In genomic region chr9:36144322-36145206, GRCh38 we compare ENCODE assay signal across 10 cellular contexts. TPM values are rescaled to one million over a fixed set of nuclear protein-coding genes. Genes with fewer than 3 reads are reported as not detected.
DNase-seq lines count a peak whose midpoint lies in the region; ATAC-seq and TF ChIP-seq lines count a peak whose summit lies in the region.
"Had no signal": no experiment of that assay in that cellular context is flagged by ENCODE, and none has a peak within 500 bp of the region (broad histone marks: within the 10 kb centered on the region; RNA-seq: fewer than 3 reads in every experiment).

No MANE protein-coding gene starts in this region.

- H3K4me3 Mint-ChIP-seq in activated naive CD4-positive, alpha-beta T cell treated with anti-CD3 and anti-CD28 coated beads for 36 hours: peak overlapping the region; percentile 79
- H3K4me3 Mint-ChIP-seq in activated CD4-positive, alpha-beta memory T cell treated with anti-CD3 and anti-CD28 coated beads, Interleukin-2, amount 10 ng/mL, durations not matched to agents 7 days and 5 days: peak overlapping the region; percentile 85
- no peak overlapping the region for H3K4me3 Mint-ChIP-seq in GM23338

- H3K27ac ChIP-seq in GM23338 (ENCODE audit: low read depth) (no peak overlapping the region), osteoblast (ENCODE audit: low read depth, low read length) (no peak overlapping the region)
- H3K27ac ChIP-seq: epithelial cell of prostate had no signal

- H3K27ac Mint-ChIP-seq in activated naive CD4-positive, alpha-beta T cell treated with anti-CD3 and anti-CD28 coated beads for 36 hours: peak overlapping the region; percentile 93
- H3K27ac Mint-ChIP-seq in activated CD4-positive, alpha-beta memory T cell treated with anti-CD3 and anti-CD28 coated beads, Interleukin-2, amount 10 ng/mL, durations not matched to agents 7 days and 5 days: peak overlapping the region; percentile 96
- no peak overlapping the region for H3K27ac Mint-ChIP-seq in GM23338
- H3K27ac Mint-ChIP-seq: progenitor cell of endocrine pancreas had no signal

- POLR2A ChIA-PET in activated CD4-positive, alpha-beta memory T cell treated with anti-CD3 and anti-CD28 coated beads, Interleukin-2, amount 10 ng/mL, durations not matched to agents 7 days and 5 days (lab: Charles Lee): interaction anchor here (0.6 to 3.5 kb wide), 15 partner anchors 7 to 255 kb away, joined by 3 to 31 read pairs (median 5); partner anchors contain the start of genes CLTA, GLIPR2 and RNF38

- no peaks in the 10 kb centered on the region for H3K79me2 ChIP-seq in GM23338 (replicated peaks; ENCODE audit: insufficient read depth)
- H3K79me2 ChIP-seq in osteoblast (ENCODE audit: insufficient read depth, low read length): peaks cover 33% of the 10 kb centered on the region

- H3K27me3 ChIP-seq in GM23338 (ENCODE audit: insufficient read depth) (peaks cover 7% of the 10 kb centered on the region; the same call in 1 of the 2 replicates), osteoblast (ENCODE audit: insufficient read depth, low read length) (no peaks in the 10 kb centered on the region)

- no peak for TF ChIP-seq CTCF in mucosa of descending colon (IDR thresholded peaks at IDR 0.05)
- no peak for TF ChIP-seq CTCF in GM23338 (conservative IDR thresholded peaks at IDR 0.05; ENCODE audit: low read depth in 2 of 2)
- no peak for TF ChIP-seq CTCF in osteoblast (IDR thresholded peaks at IDR 0.05; ENCODE audit: extremely low read depth, low read depth, low read length)

- no peak overlapping the region for H2AFZ ChIP-seq in GM23338
- no peak overlapping the region for H2AFZ ChIP-seq in osteoblast (ENCODE audit: low read length)

- ATAC-seq in mucosa of descending colon (peak; percentile 28), GM19328 (IDR thresholded peaks at IDR 0.05; ENCODE audit: unreplicated experiment) (no peak), GM23338 (no peak)

- CTCF ChIA-PET in activated naive CD4-positive, alpha-beta T cell treated with anti-CD3 and anti-CD28 coated beads for 36 hours (lab: Charles Lee): interaction anchor here (1.0 to 2.3 kb wide), 7 partner anchors 7 to 46 kb away, joined by 3 to 10 read pairs (median 4); no protein-coding TSS in a partner anchor
- CTCF ChIA-PET in activated CD4-positive, alpha-beta memory T cell treated with anti-CD3 and anti-CD28 coated beads, Interleukin-2, amount 10 ng/mL, durations not matched to agents 7 days and 5 days (lab: Charles Lee): interaction anchor here (0.7 to 3.0 kb wide), 9 partner anchors 9 to 52 kb away, joined by 3 to 15 read pairs (median 4); partner anchors contain the start of gene CLTA

- H3K4me1 ChIP-seq in mucosa of descending colon (ENCODE audit: low read depth): peaks cover 41% of the 10 kb centered on the region
- no peaks in the 10 kb centered on the region for H3K4me1 ChIP-seq in GM23338 (ENCODE audit: insufficient read depth)
- H3K4me1 ChIP-seq in osteoblast (ENCODE audit: insufficient read depth, low read length): peaks cover 26% of the 10 kb centered on the region

- H3K9me3 Mint-ChIP-seq in activated naive CD4-positive, alpha-beta T cell treated with anti-CD3 and anti-CD28 coated beads for 36 hours: peaks cover 13% of the 10 kb centered on the region
- H3K9me3 Mint-ChIP-seq in activated CD4-positive, alpha-beta memory T cell treated with anti-CD3 and anti-CD28 coated beads, Interleukin-2, amount 10 ng/mL, durations not matched to agents 7 days and 5 days: peaks cover 13% of the 10 kb centered on the region
- peaks cover 18% of the 10 kb centered on the region for H3K9me3 Mint-ChIP-seq in GM23338

- H3K9me3 ChIP-seq in mucosa of descending colon (no peaks in the 10 kb centered on the region), osteoblast (ENCODE audit: low read depth, low read length) (no peaks in the 10 kb centered on the region)

- peaks cover 15% of the 10 kb centered on the region for H3K36me3 Mint-ChIP-seq in activated naive CD4-positive, alpha-beta T cell treated with anti-CD3 and anti-CD28 coated beads for 36 hours (ENCODE audit: low read depth)
- peaks cover 65% of the 10 kb centered on the region for H3K36me3 Mint-ChIP-seq in activated CD4-positive, alpha-beta memory T cell treated with anti-CD3 and anti-CD28 coated beads, Interleukin-2, amount 10 ng/mL, durations not matched to agents 7 days and 5 days (ENCODE audit: low read depth)
- H3K36me3 Mint-ChIP-seq in GM23338 (ENCODE audit: low read depth): peaks cover 14% of the 10 kb centered on the region

- H3K36me3 ChIP-seq in mucosa of descending colon (ENCODE audit: low read depth) (no peaks in the 10 kb centered on the region), GM23338 (ENCODE audit: insufficient read depth) (no peaks in the 10 kb centered on the region), osteoblast (ENCODE audit: insufficient read depth, low read length) (peaks cover 9% of the 10 kb centered on the region)

- H3F3A ChIP-seq in GM23338 (replicated peaks; ENCODE audit: low read depth): no peaks in the 10 kb centered on the region

- peaks cover 88% of the 10 kb centered on the region for H3K4me1 Mint-ChIP-seq in activated naive CD4-positive, alpha-beta T cell treated with anti-CD3 and anti-CD28 coated beads for 36 hours (ENCODE audit: low read depth)
- peaks cover 95% of the 10 kb centered on the region for H3K4me1 Mint-ChIP-seq in activated CD4-positive, alpha-beta memory T cell treated with anti-CD3 and anti-CD28 coated beads, Interleukin-2, amount 10 ng/mL, durations not matched to agents 7 days and 5 days
- H3K4me1 Mint-ChIP-seq in GM23338: peaks cover 6% of the 10 kb centered on the region

- peak; percentile 52 for DNase-seq in activated naive CD4-positive, alpha-beta T cell treated with anti-CD3 and anti-CD28 coated beads for 36 hours
- DNase-seq in activated naive CD4-positive, alpha-beta T cell treated with anti-CD3 and anti-CD28 coated beads, Interleukin-2, amount 50 U/mL, for 16 hours: no peak
- peak; percentile 59 for DNase-seq in activated CD4-positive, alpha-beta memory T cell treated with anti-CD3 and anti-CD28 coated beads, Interleukin-2, amount 10 ng/mL, durations not matched to agents 7 days and 5 days
- DNase-seq in mucosa of descending colon (no peak), AG08396 (ENCODE audit: low spot score) (no peak), GM23338 (ENCODE audit: low spot score) (no peak), osteoblast (ENCODE audit: insufficient read length, low spot score, missing footprints) (no peak)

- H3K27me3 Mint-ChIP-seq in activated naive CD4-positive, alpha-beta T cell treated with anti-CD3 and anti-CD28 coated beads for 36 hours (ENCODE audit: low read depth): no peaks in the 10 kb centered on the region
- peaks cover 3% of the 10 kb centered on the region for H3K27me3 Mint-ChIP-seq in activated CD4-positive, alpha-beta memory T cell treated with anti-CD3 and anti-CD28 coated beads, Interleukin-2, amount 10 ng/mL, durations not matched to agents 7 days and 5 days
- peaks cover 5% of the 10 kb centered on the region for H3K27me3 Mint-ChIP-seq in GM23338 (ENCODE audit: insufficient read depth, low read depth, poor library complexity)

- intact Hi-C loops in activated naive CD4-positive, alpha-beta T cell treated with anti-CD3 and anti-CD28 coated beads for 36 hours (cut with micrococcal nuclease): loop anchor here (1.0 to 5.0 kb wide), 3 partner anchors 8 to 888 kb away; partner anchors contain the start of genes GLIPR2 and PAX5
- intact Hi-C loops in mucosa of descending colon (cut with DNase I, micrococcal nuclease): no loop called here

- H3K9me2 ChIP-seq in GM23338 (ENCODE audit: insufficient read depth): 0 out of 2 replicates have a peak, but pooled peaks cover 3% of the 10 kb centered on the region

- H3K4me3 ChIP-seq in mucosa of descending colon (no peak overlapping the region), GM23338 (no peak overlapping the region), osteoblast (ENCODE audit: insufficient read depth, low read length) (no peak overlapping the region)

- H4K20me1 ChIP-seq in GM23338 (replicated peaks; ENCODE audit: insufficient read depth) (no peaks in the 10 kb centered on the region), osteoblast (ENCODE audit: insufficient read depth, low read length) (peaks cover 7% of the 10 kb centered on the region)

- H3K4me2 ChIP-seq in GM23338 (no peak overlapping the region), osteoblast (ENCODE audit: insufficient read depth, low read length) (no peak overlapping the region)

RNA-seq across cellular contexts. Expression of gene GLIPR2, which starts 8.0 kb away (rescaled TPM):
- total RNA-seq in activated naive CD4-positive, alpha-beta T cell treated with anti-CD3 and anti-CD28 coated beads for 36 hours: 1 to 10 TPM; 8.0 to 9.7 TPM
- 10 to 100 TPM; 45.3 to 48.0 TPM for total RNA-seq in activated CD4-positive, alpha-beta memory T cell treated with anti-CD3 and anti-CD28 coated beads, Interleukin-2, amount 10 ng/mL, durations not matched to agents 7 days and 5 days
- total RNA-seq in mucosa of descending colon: 10 to 100 TPM; 28.1 to 58.4 (median 37.5) TPM
- 4.4 and 5.1 TPM in 2 replicates for total RNA-seq in GM23338 (2014; rRNA removed; shearing (Covaris generic))
- polyA plus RNA-seq in GM23338 (2016; fragmentation: Nextera tagmentation; extraction: Ambion mirVana): 5.7 and 7.0 TPM in 2 replicates
- 33.3 and 38.4 TPM in 2 replicates for total RNA-seq in osteoblast

RNA-seq across cellular contexts. Expression of gene CCIN, which starts 24.6 kb away (rescaled TPM):
- total RNA-seq in activated naive CD4-positive, alpha-beta T cell treated with anti-CD3 and anti-CD28 coated beads for 36 hours: not detected
- under 1 TPM in 1 of 2 experiments, not detected in 1; 0.13 TPM for total RNA-seq in activated CD4-positive, alpha-beta memory T cell treated with anti-CD3 and anti-CD28 coated beads, Interleukin-2, amount 10 ng/mL, durations not matched to agents 7 days and 5 days
- under 1 TPM in 1 of 3 donors, not detected in 2; 0.25 TPM for total RNA-seq in mucosa of descending colon
- 0.14 TPM in 1 of 2 replicates, not detected in the other for total RNA-seq in GM23338 (2014; rRNA removed; shearing (Covaris generic))
- not detected in 2 replicates for polyA plus RNA-seq in GM23338 (2016; fragmentation: Nextera tagmentation; extraction: Ambion mirVana)
- total RNA-seq in osteoblast: 1.2 and 2.2 TPM in 2 replicates
- total RNA-seq: progenitor cell of endocrine pancreas had no signal

RNA-seq across cellular contexts. Expression of gene CLTA, which starts 46.2 kb away (rescaled TPM):
- total RNA-seq in activated naive CD4-positive, alpha-beta T cell treated with anti-CD3 and anti-CD28 coated beads for 36 hours: 100 to 1,000 TPM in 1 of 2 experiments, 10 to 100 TPM in 1; 96.4 to 101 TPM
- 100 to 1,000 TPM; 150 to 151 TPM for total RNA-seq in activated CD4-positive, alpha-beta memory T cell treated with anti-CD3 and anti-CD28 coated beads, Interleukin-2, amount 10 ng/mL, durations not matched to agents 7 days and 5 days
- total RNA-seq in mucosa of descending colon: 100 to 1,000 TPM; 165 to 206 (median 174) TPM
- 259 and 288 TPM in 2 replicates for total RNA-seq in GM23338 (2014; rRNA removed; shearing (Covaris generic))
- 223 and 229 TPM in 2 replicates for polyA plus RNA-seq in GM23338 (2016; fragmentation: Nextera tagmentation; extraction: Ambion mirVana)
- 253 and 262 TPM in 2 replicates for total RNA-seq in osteoblast

Comparison
In these comparisons a context has a peak if more than half of its experiments do, and no peak if none do; other contexts are left out.
1. DNase-seq: peak in activated naive CD4-positive, alpha-beta T cell treated with anti-CD3 and anti-CD28 coated beads for 36 hours (single experiment) and activated CD4-positive, alpha-beta memory T cell treated with anti-CD3 and anti-CD28 coated beads, Interleukin-2, amount 10 ng/mL, durations not matched to agents 7 days and 5 days (single experiment); none in activated naive CD4-positive, alpha-beta T cell treated with anti-CD3 and anti-CD28 coated beads, Interleukin-2, amount 50 U/mL, for 16 hours (single experiment), mucosa of descending colon (0 of 3), AG08396 (single experiment), GM23338 (single experiment) and osteoblast (single experiment).